In the genomic region with DNA sequence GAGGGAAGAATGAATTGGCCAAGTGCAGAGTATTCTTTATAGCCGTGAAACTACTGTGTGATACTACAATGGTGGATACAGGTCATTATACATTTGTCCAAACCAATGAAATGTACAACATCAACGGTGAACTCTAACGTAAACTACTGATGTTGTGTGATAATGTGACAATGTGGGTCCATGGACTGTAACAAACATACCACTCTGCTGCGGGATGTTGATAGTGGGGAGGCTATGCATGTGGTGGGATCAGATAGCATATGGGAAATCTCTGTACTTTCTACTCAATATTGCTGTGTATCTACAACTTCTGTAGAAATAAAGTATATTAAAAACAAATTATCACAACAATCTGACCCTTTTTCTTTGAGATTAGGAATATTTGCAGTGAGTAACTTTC, we compare ENCODE assay signal across 7 cellular contexts.
"Had no signal": no experiment of that assay in that cellular context is flagged by ENCODE, and none has a peak within 500 bp of the region (broad histone marks: within the 10 kb centered on the region; RNA-seq: fewer than 3 reads in every experiment).

No MANE protein-coding gene starts in this region.

- DNase-seq: GM23248, GOT3, H7, HFFc6, IMR-90, KBM-7 had no signal

- FAIRE-seq: HTR-8/SVneo had no signal
